Comparison of ENCODE assay signal across 24 cellular contexts in genomic region chr18:35334821-35335220, GRCh38. TPM values are rescaled to one million over a fixed set of nuclear protein-coding genes. Genes with fewer than 3 reads are reported as not detected.
DNase-seq lines count a peak whose midpoint lies in the region; ATAC-seq, FAIRE-seq and TF ChIP-seq lines count a peak whose summit lies in the region.
"Had no signal": no experiment of that assay in that cellular context is flagged by ENCODE, and none has a peak within 500 bp of the region (broad histone marks: within the 10 kb centered on the region; RNA-seq: fewer than 3 reads in every experiment).

No MANE protein-coding gene starts in this region.

- ATAC-seq in CD4-positive, alpha-beta T cell (ENCODE audit: poor library complexity) = no peak
- ATAC-seq in GM18502 (IDR thresholded peaks at IDR 0.05; ENCODE audit: poor library complexity, unreplicated experiment) = no peak
- ATAC-seq in HG03342 (IDR thresholded peaks at IDR 0.05; ENCODE audit: unreplicated experiment) = no peak
- ATAC-seq in GM21447 (IDR thresholded peaks at IDR 0.05; ENCODE audit: unreplicated experiment) = no peak
- ATAC-seq: activated CD8-positive, alpha-beta memory T cell treated with anti-CD3 and anti-CD28 coated beads, Interleukin-2, amount 10 ng/mL, durations not matched to agents 7 days and 5 days had no signal

- no peak overlapping the region for H3K4me3 ChIP-seq in bronchial epithelial cell (ENCODE audit: low read depth, low read length)
- H3K4me3 ChIP-seq: testis had no signal

- H3K27ac ChIP-seq in CD4-positive, alpha-beta T cell (ENCODE audit: low read depth, low read length) = no peak overlapping the region
- H3K27ac ChIP-seq: testis had no signal

- intact Hi-C loops in CD4-positive, alpha-beta T cell (cut with DNase I, micrococcal nuclease) = no loop called here

- no peaks in the 10 kb centered on the region for H3K27me3 Mint-ChIP-seq in CD4-positive, alpha-beta T cell
- H3K27me3 Mint-ChIP-seq: activated CD8-positive, alpha-beta memory T cell treated with anti-CD3 and anti-CD28 coated beads, Interleukin-2, amount 10 ng/mL, durations not matched to agents 7 days and 5 days; B cell had no signal

- peaks cover 50% of the 10 kb centered on the region for H3K4me1 Mint-ChIP-seq in CD4-positive, alpha-beta T cell (ENCODE audit: low read depth)
- H3K4me1 Mint-ChIP-seq: H9 had no signal

- no peak for FAIRE-seq in bronchial epithelial cell (lab: Jason Lieb, UNC)
- FAIRE-seq: HTR-8/SVneo, keratinocyte had no signal

- H3K36me3 Mint-ChIP-seq in CD4-positive, alpha-beta T cell (ENCODE audit: low read depth) = no peaks in the 10 kb centered on the region

- H3K4me3 Mint-ChIP-seq in CD4-positive, alpha-beta T cell = no peak overlapping the region
- H3K4me3 Mint-ChIP-seq: activated CD8-positive, alpha-beta memory T cell treated with anti-CD3 and anti-CD28 coated beads, Interleukin-2, amount 10 ng/mL, durations not matched to agents 7 days and 5 days; B cell; endodermal cell; H9 had no signal

- POLR2A ChIA-PET in CD4-positive, alpha-beta T cell (lab: Charles Lee) = interaction anchor here (0.7 kb wide), 1 partner anchor 161 kb away, joined by 3 read pairs; no protein-coding TSS in a partner anchor

- peak overlapping the region; percentile 9 for H3K27ac Mint-ChIP-seq in CD4-positive, alpha-beta T cell
- H3K27ac Mint-ChIP-seq: activated CD8-positive, alpha-beta memory T cell treated with anti-CD3 and anti-CD28 coated beads, Interleukin-2, amount 10 ng/mL, durations not matched to agents 7 days and 5 days; B cell; endodermal cell; H9 had no signal

- no peaks in the 10 kb centered on the region for H3K27me3 ChIP-seq in CD4-positive, alpha-beta T cell (ENCODE audit: control insufficient read depth, insufficient read depth, low read length)
- H3K27me3 ChIP-seq in bronchial epithelial cell (ENCODE audit: control insufficient read depth, insufficient read depth, low read length) = no peaks in the 10 kb centered on the region
- H3K27me3 ChIP-seq: testis had no signal

- H3K9me3 Mint-ChIP-seq in CD4-positive, alpha-beta T cell = no peaks in the 10 kb centered on the region
- H3K9me3 Mint-ChIP-seq: endodermal cell, H9 had no signal

- no peaks in the 10 kb centered on the region for H3K9me3 ChIP-seq in CD4-positive, alpha-beta T cell (ENCODE audit: control insufficient read depth, low read length)
- H3K9me3 ChIP-seq: testis had no signal

- TF ChIP-seq CTCF in CD4-positive, alpha-beta T cell (IDR thresholded peaks at IDR 0.05) = no peak
- no peak for TF ChIP-seq CTCF in bronchial epithelial cell (IDR thresholded peaks at IDR 0.05; ENCODE audit: insufficient read depth, low read length, severe bottlenecking)

- CTCF ChIA-PET in CD4-positive, alpha-beta T cell (lab: Charles Lee) = interaction anchor here (1.0 kb wide), 2 partner anchors 13 to 52 kb away, joined by 3 read pairs; no protein-coding TSS in a partner anchor

- DNase-seq in CD4-positive, alpha-beta T cell = no peak
- DNase-seq in LHCN-M2 (ENCODE audit: low read depth) (peak; percentile 11), bronchial epithelial cell (ENCODE audit: low read depth) (peak; percentile 69), kidney tubule cell (ENCODE audit: low spot score) (peak; percentile 65), T-helper 9 cell (no peak)
- DNase-seq: activated CD4-positive, alpha-beta T cell treated with anti-CD3 and anti-CD28 coated beads for 1 hour; activated CD8-positive, alpha-beta memory T cell treated with anti-CD3 and anti-CD28 coated beads, Interleukin-2, amount 10 ng/mL, durations not matched to agents 7 days and 5 days; activated naive CD4-positive, alpha-beta T cell; cerebellar nuclear complex; endodermal cell; H9; head of caudate nucleus; mesendoderm; MM.1S; NCI-H1694 treated with DMSO at 0.1 percent for 48 hours; SHP77; stimulated activated CD4-positive, alpha-beta T cell treated with anti-CD3 and anti-CD28 coated beads, Interleukin-4, amount 100 ng/mL, for 1 hour; testis had no signal

- H3K36me3 ChIP-seq in bronchial epithelial cell (ENCODE audit: control insufficient read depth, insufficient read depth, low read length) = peaks cover 16% of the 10 kb centered on the region

RNA-seq across cellular contexts. Expression of gene ZNF24, which starts 9.4 kb away (rescaled TPM):
- 10 to 100 TPM; 65.9 to 68.3 TPM for total RNA-seq in CD4-positive, alpha-beta T cell
- total RNA-seq in LHCN-M2 (2014; rRNA removed) (28.0 and 33.3 TPM in 2 replicates), bronchial epithelial cell (28.5 and 32.9 TPM in 2 replicates)
- polyA plus RNA-seq in LHCN-M2 (2012) = 7.3 TPM

RNA-seq across cellular contexts. Expression of gene ZNF396, which starts 42.3 kb away (rescaled TPM):
- total RNA-seq in CD4-positive, alpha-beta T cell = under 1 TPM; 0.25 to 0.28 TPM
- total RNA-seq in LHCN-M2 (2014; rRNA removed) = 0.19 and 0.69 TPM in 2 replicates
- 0.66 TPM for polyA plus RNA-seq in LHCN-M2 (2012)
- 0.79 and 2.6 TPM in 2 replicates for total RNA-seq in bronchial epithelial cell

RNA-seq across cellular contexts. Expression of gene ZSCAN30, which starts 44.8 kb away (rescaled TPM):
- total RNA-seq in CD4-positive, alpha-beta T cell = 10 to 100 TPM in 1 of 2 experiments, 1 to 10 TPM in 1; 9.6 to 11.6 TPM
- total RNA-seq in LHCN-M2 (2014; rRNA removed) (11.5 and 19.1 TPM in 2 replicates), bronchial epithelial cell (10.0 and 16.5 TPM in 2 replicates)
- polyA plus RNA-seq in LHCN-M2 (2012) = 6.9 TPM

Comparison
In these comparisons a context has a peak if more than half of its experiments do, and no peak if none do; other contexts are left out.
1. DNase-seq: peak in LHCN-M2 (single experiment), bronchial epithelial cell (single experiment) and kidney tubule cell (single experiment); none in CD4-positive, alpha-beta T cell (0 of 10) and T-helper 9 cell (single experiment).